18 cellular contexts compared by ENCODE assay signal in the genomic region with DNA sequence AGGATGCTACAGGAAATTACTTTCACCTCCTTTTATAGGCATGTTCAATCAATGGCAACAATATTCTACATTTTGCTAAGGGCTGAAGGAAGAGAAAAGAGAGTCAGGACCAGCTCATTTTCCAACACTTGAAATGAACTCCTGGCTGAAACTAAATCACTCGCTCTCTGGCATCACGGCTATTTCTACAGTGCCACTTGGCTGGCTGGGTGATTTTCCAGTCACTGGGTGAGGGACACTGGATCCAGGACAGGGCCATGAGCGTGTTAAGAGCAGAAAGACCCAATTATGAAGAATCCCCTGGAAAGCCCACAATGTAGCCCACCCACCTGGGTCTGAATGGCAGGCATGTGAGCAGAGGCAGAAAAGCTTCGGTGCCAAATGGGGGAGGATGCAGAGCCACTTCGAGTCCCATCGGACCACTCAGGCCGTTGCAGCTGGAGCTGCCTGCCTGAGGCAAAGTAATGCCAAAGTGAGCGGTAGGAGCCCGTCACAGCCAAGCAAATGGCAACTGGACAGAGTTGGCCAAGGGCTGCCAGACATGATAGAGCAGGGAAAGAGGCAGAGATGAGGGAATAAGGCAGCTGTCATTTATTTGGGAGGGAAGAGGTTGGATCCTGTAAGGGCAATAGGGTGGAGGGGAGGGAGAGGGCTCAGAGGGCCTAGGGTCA.
A peak's percentile ranks its signal among the peaks of the same experiment; 100 is the strongest.
DNase-seq lines count a peak whose midpoint lies in the region; ATAC-seq lines count a peak whose summit lies in the region.
"Had no signal": no experiment of that assay in that cellular context is flagged by ENCODE, and none has a peak within 500 bp of the region (broad histone marks: within the 10 kb centered on the region; RNA-seq: fewer than 3 reads in every experiment).

No MANE protein-coding gene starts in this region.

- intact Hi-C loops in Right ventricle myocardium superior (cut with DNase I) (no loop called here), left cardiac atrium (cut with DNase I) (no loop called here)

- H3K9me3 Mint-ChIP-seq in central memory CD8-positive, alpha-beta T cell = peaks cover 1% of the 10 kb centered on the region

- peak overlapping the region; percentile 12 for H3K27ac Mint-ChIP-seq in central memory CD8-positive, alpha-beta T cell (ENCODE audit: low read depth)

- no peaks in the 10 kb centered on the region for H3K36me3 ChIP-seq in effector memory CD4-positive, alpha-beta T cell (ENCODE audit: control insufficient read depth, insufficient read depth, low read length)
- H3K36me3 ChIP-seq: HAP-1 had no signal

- no peak for DNase-seq in Right ventricle myocardium superior
- DNase-seq in left cardiac atrium = no peak
- no peak for DNase-seq in central memory CD8-positive, alpha-beta T cell (ENCODE audit: low spot score in 2 of 2)
- DNase-seq in midbrain (lab: John Stamatoyannopoulos, UW) = peak; percentile 26
- DNase-seq in NCI-H345 (lab: John Stamatoyannopoulos, UW) = no peak
- DNase-seq in NCI-H146 treated with DMSO at 0.1 percent for 48 hours (lab: John Stamatoyannopoulos, UW; ENCODE audit: unreplicated experiment) = no peak
- DNase-seq in effector memory CD4-positive, alpha-beta T cell = no peak
- DNase-seq: NCI-H1048; NCI-H1694; NCI-H2107; NCI-H226; NCI-H526 treated with DMSO at 0.1 percent for 48 hours; NK-92 treated with Interleukin-12 subunit alpha and Interleukin-12 subunit beta, amount 100 ng/mL, for 24 hours; OCI-M1 had no signal

- peaks cover 2% of the 10 kb centered on the region for H3K36me3 Mint-ChIP-seq in central memory CD8-positive, alpha-beta T cell (ENCODE audit: insufficient read depth)

- H3K4me1 Mint-ChIP-seq in central memory CD8-positive, alpha-beta T cell = peaks cover 10% of the 10 kb centered on the region

- no peak overlapping the region for H3K4me3 Mint-ChIP-seq in central memory CD8-positive, alpha-beta T cell

- H3K4me1 ChIP-seq in effector memory CD4-positive, alpha-beta T cell (ENCODE audit: control insufficient read depth, insufficient read depth, low read length, poor library complexity, severe bottlenecking) = no peaks in the 10 kb centered on the region
- H3K4me1 ChIP-seq: HAP-1 had no signal

- H3K27me3 ChIP-seq in effector memory CD4-positive, alpha-beta T cell (replicated peaks; ENCODE audit: control insufficient read depth, insufficient read depth, low read length, poor library complexity, severe bottlenecking) = no peaks in the 10 kb centered on the region

- ATAC-seq in Right ventricle myocardium superior (ENCODE audit: poor library complexity) = peak; percentile 61
- ATAC-seq in left cardiac atrium = no peak
- no peak for ATAC-seq in central memory CD8-positive, alpha-beta T cell (replicated peaks; ENCODE audit: extremely low read depth, poor library complexity, severe bottlenecking)

- peak overlapping the region; percentile 33 for H3K27ac ChIP-seq in temporal lobe (ENCODE audit: low read depth, low read length)
- no peak overlapping the region for H3K27ac ChIP-seq in effector memory CD4-positive, alpha-beta T cell (ENCODE audit: insufficient read depth, low read length, poor library complexity, severe bottlenecking)
- H3K27ac ChIP-seq: C4-2B, SK-N-MC had no signal

- no peaks in the 10 kb centered on the region for H3K9me3 ChIP-seq in effector memory CD4-positive, alpha-beta T cell (ENCODE audit: control insufficient read depth, low read length)

- H3K4me3 ChIP-seq in effector memory CD4-positive, alpha-beta T cell (ENCODE audit: insufficient read depth, low read depth, low read length, poor library complexity, severe bottlenecking) = no peak overlapping the region
- H3K4me3 ChIP-seq: HAP-1, SK-N-MC had no signal

- no peaks in the 10 kb centered on the region for H3K27me3 Mint-ChIP-seq in central memory CD8-positive, alpha-beta T cell
